In genomic region chr16:27181020-27181419, GRCh38 we compare ENCODE assay signal across 1 cellular context.
TF ChIP-seq lines count a peak whose summit lies in the region.

No MANE protein-coding gene starts in this region.

TF ChIP-seq in H1, 55 proteins besides CTCF, POLR2A, EP300 and RAD21:
- TF ChIP-seq CBX8 (IDR thresholded peaks at IDR 0.05; ENCODE audit: borderline replicate concordance, low read depth, low read length) (no peak), HDAC6 (IDR thresholded peaks at IDR 0.05; ENCODE audit: low read depth, low read length) (no peak), GTF2F1 (IDR thresholded peaks at IDR 0.05; ENCODE audit: borderline replicate concordance, low read depth, low read length) (no peak), POU5F1 (IDR thresholded peaks at IDR 0.05; ENCODE audit: low read depth, low read length) (no peak), CHD1 (IDR thresholded peaks at IDR 0.05; ENCODE audit: low read depth, low read length) (no peak), KDM5A (IDR thresholded peaks at IDR 0.05; ENCODE audit: low read length) (no peak)
